In genomic region chr14:82223276-82223675, GRCh38 we compare ENCODE assay signal across 30 cellular contexts.
"Had no signal": no experiment of that assay in that cellular context is flagged by ENCODE, and none has a peak within 500 bp of the region (broad histone marks: within the 10 kb centered on the region; RNA-seq: fewer than 3 reads in every experiment).

No MANE protein-coding gene starts in this region.

- H3K27me3 ChIP-seq: adrenal gland, ascending aorta, breast epithelium, cardiac muscle cell, colonic mucosa, esophagus squamous epithelium, gastrocnemius medialis, heart left ventricle had no signal

- H3K4me1 ChIP-seq: adrenal gland, ascending aorta, breast epithelium, colonic mucosa, esophagus squamous epithelium, gastrocnemius medialis, heart left ventricle had no signal

- DNase-seq: activated CD4-positive, alpha-beta memory T cell treated with anti-CD3 and anti-CD28 coated beads for 36 hours; activated CD4-positive, alpha-beta T cell treated with anti-CD3 and anti-CD28 coated beads for 36 hours; activated CD4-positive, alpha-beta T cell treated with anti-CD3 and anti-CD28 coated beads, Interleukin-2, amount 10 ng/mL, durations not matched to agents 24 days and 14 days; activated CD4-positive, CD25-positive, alpha-beta regulatory T cell; activated CD4-positive, CD25-positive, alpha-beta regulatory T cell treated with anti-CD3 and anti-CD28 coated beads, Interleukin-2, amount 50 U/mL, for 72 hours; activated CD8-positive, alpha-beta memory T cell treated with anti-CD3 and anti-CD28 coated beads, Interleukin-2, amount 10 ng/mL, durations not matched to agents 7 days and 5 days; activated CD8-positive, alpha-beta memory T cell treated with anti-CD3 and anti-CD28 coated beads, Interleukin-2, amount 50 U/mL, for 4 hours; activated CD8-positive, alpha-beta T cell treated with anti-CD3 and anti-CD28 coated beads, Interleukin-2, amount 10 ng/mL, durations not matched to agents 7 days and 5 days; activated effector memory CD4-positive, alpha-beta T cell treated with anti-CD3 and anti-CD28 coated beads, Interleukin-2, amount 50 U/mL, for 16 hours; activated naive CD4-positive, alpha-beta T cell treated with anti-CD3 and anti-CD28 coated beads for 36 hours; activated naive CD8-positive, alpha-beta T cell treated with anti-CD3 and anti-CD28 coated beads for 36 hours; activated naive CD8-positive, alpha-beta T cell treated with anti-CD3 and anti-CD28 coated beads, Interleukin-2, amount 50 U/mL, for 24 hours; activated T-cell treated with anti-CD3 and anti-CD28 coated beads, Interleukin-2, amount 50 U/mL, for 1 hour; activated T-cell treated with anti-CD3 and anti-CD28 coated beads, Interleukin-2, amount 50 U/mL, for 48 hours; adrenal gland; central memory CD4-positive, alpha-beta T cell; cerebellar nuclear complex; colonic mucosa; effector CD8-positive, alpha-beta T cell; esophagus squamous epithelium; gastrocnemius medialis; glutamatergic neuron; heart left ventricle; hypothalamus; T1000 had no signal

- H3K9me3 ChIP-seq: adrenal gland, ascending aorta, breast epithelium, colonic mucosa, esophagus squamous epithelium, gastrocnemius medialis, heart left ventricle had no signal

- FAIRE-seq: endothelial cell of umbilical vein had no signal

- H3K4me3 ChIP-seq: adrenal gland, ascending aorta, breast epithelium, cardiac muscle cell, colonic mucosa, esophagus squamous epithelium, gastrocnemius medialis, heart left ventricle had no signal

- H3K36me3 ChIP-seq: adrenal gland, ascending aorta, breast epithelium, cardiac muscle cell, colonic mucosa, esophagus squamous epithelium, gastrocnemius medialis, heart left ventricle had no signal

- H3K27ac ChIP-seq: adrenal gland, ascending aorta, breast epithelium, cardiac muscle cell, colonic mucosa, epithelial cell of prostate, esophagus squamous epithelium, gastrocnemius medialis, heart left ventricle had no signal

- ATAC-seq: activated CD4-positive, alpha-beta T cell treated with anti-CD3 and anti-CD28 coated beads for 36 hours; activated CD8-positive, alpha-beta memory T cell treated with anti-CD3 and anti-CD28 coated beads, Interleukin-2, amount 10 ng/mL, durations not matched to agents 7 days and 5 days; activated CD8-positive, alpha-beta T cell treated with anti-CD3 and anti-CD28 coated beads, Interleukin-2, amount 10 ng/mL, durations not matched to agents 7 days and 5 days; activated naive CD8-positive, alpha-beta T cell treated with anti-CD3 and anti-CD28 coated beads, Interleukin-2, amount 50 U/mL, for 24 hours; gastrocnemius medialis; heart left ventricle had no signal
